In genomic region chr14:92874961-92875360, GRCh38 we compare ENCODE assay signal across 27 cellular contexts. TPM values are rescaled to one million over a fixed set of nuclear protein-coding genes. Genes with fewer than 3 reads are reported as not detected.
DNase-seq lines count a peak whose midpoint lies in the region; ATAC-seq, FAIRE-seq and TF ChIP-seq lines count a peak whose summit lies in the region.
"Had no signal": no experiment of that assay in that cellular context is flagged by ENCODE, and none has a peak within 500 bp of the region (broad histone marks: within the 10 kb centered on the region; RNA-seq: fewer than 3 reads in every experiment).

No MANE protein-coding gene starts in this region.

- TF ChIP-seq RAD21 in K562 (CRISPR knock-in tag; conservative IDR thresholded peaks at IDR 0.05 in 1 of 2, IDR thresholded peaks at IDR 0.05 in 1 of 2), result no peak

- TF ChIP-seq EP300 in K562 (IDR thresholded peaks at IDR 0.05; ENCODE audit: low read length), result no peak

- no peak overlapping the region for H2AFZ ChIP-seq in K562 (ENCODE audit: low read depth, low read length)

- 0 out of 2 replicates have a peak, but pooled peaks have one; percentile 45 for ATAC-seq in Panc1
- ATAC-seq in K562, result peak; percentile 52; the same call in 2 of the 3 replicates
- no peak for ATAC-seq in HG03571 (IDR thresholded peaks at IDR 0.05; ENCODE audit: unreplicated experiment)
- no peak for ATAC-seq in stimulated activated naive B cell treated with anti-CD40 and anti-IgM and Interleukin-4, amounts not matched to agents 10 μg/mL and 1 μg/mL and 100 μg/mL, for 72 hours (replicated peaks)

- H3K4me2 ChIP-seq in K562 (ENCODE audit: insufficient read depth, low read length), result no peak overlapping the region
- H3K4me2 ChIP-seq: BLaER1, SK-N-SH had no signal

- POLR2A ChIA-PET in Panc1 (lab: Charles Lee) (no interaction called here), K562 (lab: Yijun Ruan, JAX) (interaction anchor here (1.3 kb wide), 1 partner anchor 9 kb away, joined by 3 read pairs; no protein-coding TSS in a partner anchor)

- intact Hi-C loops in Panc1 (cut with micrococcal nuclease; ENCODE audit: unreplicated experiment) (no loop called here), K562 (cut with micrococcal nuclease) (no loop called here)

- 13% methylated on average over 9 of the region's 11 CpGs for WGBS in K562 (ENCODE audit: insufficient coverage, low coverage, missing lambda C conversion rate)

- no peaks in the 10 kb centered on the region for H3K79me2 ChIP-seq in K562 (ENCODE audit: control insufficient read depth, insufficient read depth, low read length)

- no peak for TF ChIP-seq POLR2A in K562 (conservative IDR thresholded peaks at IDR 0.05)

- H3K9me3 ChIP-seq in Panc1 (ENCODE audit: control insufficient read depth, insufficient read depth, low read depth, low read length) (no peaks in the 10 kb centered on the region), K562 (replicated peaks; ENCODE audit: control insufficient read depth, insufficient read depth, low read depth, low read length) (no peaks in the 10 kb centered on the region)
- H3K9me3 ChIP-seq: BLaER1, MG63, SK-N-SH had no signal

- peaks cover 17% of the 10 kb centered on the region for H3K4me1 Mint-ChIP-seq in progenitor cell of endocrine pancreas (ENCODE audit: low read depth)
- no peaks in the 10 kb centered on the region for H3K4me1 Mint-ChIP-seq in stimulated activated naive B cell treated with anti-CD40 and anti-IgM and Interleukin-4, amounts not matched to agents 10 μg/mL and 1 μg/mL and 100 μg/mL, for 72 hours

- H3K9me1 ChIP-seq in K562 (ENCODE audit: control insufficient read depth, insufficient read depth, low read length), result no peaks in the 10 kb centered on the region

- no peak overlapping the region for H3K9ac ChIP-seq in K562 (ENCODE audit: insufficient read depth in 1 of 2, low read depth in 2 of 2, low read length in 2 of 2)
- H3K9ac ChIP-seq: BLaER1, SK-N-SH had no signal

- no peaks in the 10 kb centered on the region for H3K9me3 Mint-ChIP-seq in progenitor cell of endocrine pancreas (ENCODE audit: low read depth)
- H3K9me3 Mint-ChIP-seq in stimulated activated naive B cell treated with anti-CD40 and anti-IgM and Interleukin-4, amounts not matched to agents 10 μg/mL and 1 μg/mL and 100 μg/mL, for 72 hours, result no peaks in the 10 kb centered on the region

- H4K20me1 ChIP-seq in K562 (replicated peaks; ENCODE audit: control insufficient read depth, insufficient read depth, low read length), result no peaks in the 10 kb centered on the region
- H4K20me1 ChIP-seq: BLaER1 had no signal

- DNase-seq in ELF-1 (ENCODE audit: low read depth, low spot score) (peak; percentile 21), Panc1 (ENCODE audit: low read depth, low spot score) (no peak), K562 (ENCODE audit: extremely low read depth in 1 of 4, low spot score in 3 of 4) (no peak), progenitor cell of endocrine pancreas (ENCODE audit: low spot score, unreplicated experiment) (no peak), NCI-H187 treated with DMSO at 0.1 percent for 48 hours (lab: John Stamatoyannopoulos, UW) (no peak), OCI-M2 (lab: John Stamatoyannopoulos, UW; ENCODE audit: unreplicated experiment) (no peak)
- no peak for DNase-seq in stimulated activated naive B cell treated with anti-CD40 and anti-IgM and Interleukin-4, amounts not matched to agents 10 μg/mL and 1 μg/mL and 100 μg/mL, for 72 hours
- DNase-seq: CD4-positive, CD25-positive, alpha-beta regulatory T cell; DMS153; H7; KG1; MG63; NCI-H1105 treated with DMSO at 0.1 percent for 48 hours; NCI-H146; NCI-H2029; NCI-H226; NCI-H510A; NCI-H774; SHP77 treated with DMSO at 0.1 percent for 48 hours; SK-N-SH had no signal

- no peak overlapping the region for H3K4me3 ChIP-seq in Panc1 (ENCODE audit: low read depth in 2 of 2, low read length in 2 of 2)
- no peak overlapping the region for H3K4me3 ChIP-seq in K562
- H3K4me3 ChIP-seq: BLaER1, MG63 had no signal

- no peaks in the 10 kb centered on the region for H3K4me1 ChIP-seq in Panc1 (ENCODE audit: control insufficient read depth, insufficient read depth, low read length)
- no peaks in the 10 kb centered on the region for H3K4me1 ChIP-seq in K562 (replicated peaks in 1 of 2; ENCODE audit: control insufficient read depth in 2 of 2, insufficient read depth in 2 of 2, low read length in 2 of 2)
- H3K4me1 ChIP-seq: BLaER1 had no signal

- H3K36me3 Mint-ChIP-seq in progenitor cell of endocrine pancreas (ENCODE audit: insufficient read depth), result no peaks in the 10 kb centered on the region
- no peaks in the 10 kb centered on the region for H3K36me3 Mint-ChIP-seq in stimulated activated naive B cell treated with anti-CD40 and anti-IgM and Interleukin-4, amounts not matched to agents 10 μg/mL and 1 μg/mL and 100 μg/mL, for 72 hours
- H3K36me3 Mint-ChIP-seq: CD4-positive, CD25-positive, alpha-beta regulatory T cell had no signal

- no peak for TF ChIP-seq CTCF in Panc1 (IDR thresholded peaks at IDR 0.05)
- TF ChIP-seq CTCF in K562 (IDR thresholded peaks at IDR 0.05 in 2 of 3, conservative IDR thresholded peaks at IDR 0.05 in 1 of 3; ENCODE audit: insufficient read depth in 2 of 3, low read depth in 1 of 3, low read length in 3 of 3), result no peak
- TF ChIP-seq CTCF in progenitor cell of endocrine pancreas (IDR thresholded peaks at IDR 0.05; ENCODE audit: unreplicated experiment), result no peak

- FAIRE-seq in K562 (lab: Jason Lieb, UNC), result no peak
- FAIRE-seq: A204.1, GM18507, HTR-8/SVneo had no signal

- peak overlapping the region; percentile 7 for H3K27ac Mint-ChIP-seq in progenitor cell of endocrine pancreas
- H3K27ac Mint-ChIP-seq in stimulated activated naive B cell treated with anti-CD40 and anti-IgM and Interleukin-4, amounts not matched to agents 10 μg/mL and 1 μg/mL and 100 μg/mL, for 72 hours, result no peak overlapping the region
- H3K27ac Mint-ChIP-seq: CD4-positive, CD25-positive, alpha-beta regulatory T cell had no signal

- in situ Hi-C loops in Panc1 (cut with HindIII; ENCODE audit: low pct_unique_long_range_greater_than_20kb, low sequenced_read_pairs) (no loop called here), K562 (cut with MboI) (no loop called here)

- no peaks in the 10 kb centered on the region for H3K36me3 ChIP-seq in Panc1 (ENCODE audit: control insufficient read depth, insufficient read depth, low read length)
- no peaks in the 10 kb centered on the region for H3K36me3 ChIP-seq in K562 (ENCODE audit: control insufficient read depth, insufficient read depth, low read length)
- H3K36me3 ChIP-seq: BLaER1, MG63 had no signal

- no peaks in the 10 kb centered on the region; the same call in 1 of the 2 replicates for H3K27me3 ChIP-seq in Panc1 (ENCODE audit: control insufficient read depth, insufficient read depth, low read length)
- peaks cover 10 to 14% of the 10 kb centered on the region in 2 experiments; a peak in 4 of 5 replicates for H3K27me3 ChIP-seq in K562 (ENCODE audit: control insufficient read depth in 2 of 2, insufficient read depth in 2 of 2, low read length in 2 of 2)
- H3K27me3 ChIP-seq: BLaER1, MG63 had no signal

- no peaks in the 10 kb centered on the region for H3K27me3 Mint-ChIP-seq in progenitor cell of endocrine pancreas
- H3K27me3 Mint-ChIP-seq in stimulated activated naive B cell treated with anti-CD40 and anti-IgM and Interleukin-4, amounts not matched to agents 10 μg/mL and 1 μg/mL and 100 μg/mL, for 72 hours, result peaks cover 24 to 37% of the 10 kb centered on the region in 2 donors

- H3K27ac ChIP-seq in Panc1 (ENCODE audit: low read length), result no peak overlapping the region
- H3K27ac ChIP-seq in K562 (ENCODE audit: extremely low read depth, low read depth, low read length), result no peak overlapping the region
- H3K27ac ChIP-seq: BLaER1, RWPE1 had no signal

- CTCF ChIA-PET in Panc1 (lab: Charles Lee), result no interaction called here
- CTCF ChIA-PET in K562 (lab: Yijun Ruan, JAX; ENCODE audit: low intra/inter-chr PET ratio), result no interaction called here

- BruUV-seq in Panc1 (replicated peaks; lab: Mats Ljungman, UMichigan), result no TSS peak
- BruUV-seq in K562 (replicated peaks; lab: Mats Ljungman, UMichigan), result no TSS peak

- H3K4me3 Mint-ChIP-seq in progenitor cell of endocrine pancreas (ENCODE audit: low read depth), result no peak overlapping the region
- H3K4me3 Mint-ChIP-seq in stimulated activated naive B cell treated with anti-CD40 and anti-IgM and Interleukin-4, amounts not matched to agents 10 μg/mL and 1 μg/mL and 100 μg/mL, for 72 hours, result no peak overlapping the region
- H3K4me3 Mint-ChIP-seq: CD4-positive, CD25-positive, alpha-beta regulatory T cell had no signal

TF ChIP-seq in K562, 482 proteins besides CTCF, POLR2A, EP300 and RAD21 (continues in another document):
- TF ChIP-seq RB1 (IDR thresholded peaks at IDR 0.05; ENCODE audit: low read depth), result no peak
- no peak for TF ChIP-seq PCBP1 (IDR thresholded peaks at IDR 0.05; ENCODE audit: low read depth, low read length, poor library complexity, severe bottlenecking)

RNA-seq across cellular contexts. Expression of gene CHGA, which starts 48.0 kb away (rescaled TPM):
- total RNA-seq in Panc1 (2021; ENCODE audit: unreplicated experiment) (not detected), K562 (2014; rRNA removed) (not detected in 2 replicates), K562 (2014; rRNA removed; fragmentation: Illumina TruSeq; extraction: Trizol) (not detected in 2 replicates), K562 (2015; rRNA removed; fragmentation: Illumina TruSeq; extraction: Trizol) (not detected in 2 replicates), K562 (2021) (0.20 TPM in 1 of 2 replicates, not detected in the other), progenitor cell of endocrine pancreas (1,495 and 1,590 TPM in 2 replicates)
- 0.79 TPM for polyA plus RNA-seq in Panc1 (2012; ENCODE audit: insufficient read length)
- not detected in 2 replicates for total RNA-seq in K562 (2011; cell fraction: chromatin; rRNA removed; ENCODE audit: low replicate concordance)
- total RNA-seq in K562 (2011; cell fraction: nucleolus; rRNA removed), result not detected in 2 replicates
- not detected in 2 replicates for total RNA-seq in K562 (2011; cell fraction: nucleoplasm; rRNA removed)
- polyA plus RNA-seq in K562 (2011; rRNA removed) (not detected in 2 replicates), K562 (2014; fragmentation: Illumina TruSeq; extraction: Trizol) (not detected in 2 replicates), K562 (2014; fragmentation: Nextera tagmentation; extraction: Ambion mirVana) (not detected), K562 (2014; rRNA removed) (not detected in 2 replicates)
- polyA plus RNA-seq in K562 (2011; cell fraction: cytosol; rRNA removed), result not detected in 2 replicates
- polyA plus RNA-seq in K562 (2011; cell fraction: nucleus; rRNA removed), result not detected in 2 replicates
- not detected in 2 replicates for polyA plus RNA-seq in K562 (2012)
- not detected in 2 replicates for polyA minus RNA-seq in K562 (2011; rRNA and poly(A)+ RNA removed)
- not detected in 2 replicates for polyA minus RNA-seq in K562 (2011; cell fraction: cytosol; rRNA and poly(A)+ RNA removed)
- polyA minus RNA-seq in K562 (2011; cell fraction: nucleus; rRNA and poly(A)+ RNA removed), result not detected in 2 replicates
- total RNA-seq: CD4-positive, CD25-positive, alpha-beta regulatory T cell had no signal
- polyA plus RNA-seq: AG04450 had no signal

Comparison
In these comparisons a context has a peak if more than half of its experiments do, and no peak if none do; other contexts are left out.
1. ATAC-seq: peak in Panc1 (single experiment) and K562 (single experiment); none in HG03571 (single experiment) and stimulated activated naive B cell treated with anti-CD40 and anti-IgM and Interleukin-4, amounts not matched to agents 10 μg/mL and 1 μg/mL and 100 μg/mL, for 72 hours (0 of 2).
2. RNA of gene CHGA, which starts 48.0 kb away (total RNA-seq): 1,495 to 1,590 TPM in progenitor cell of endocrine pancreas; not detected in Panc1 (single experiment) and 0.20 TPM in K562; every median in the first group is over 1,000 times any median in the second.